23 cellular contexts compared by ENCODE assay signal in genomic region chr12:113318900-113319628, GRCh38.
"Had no signal": no experiment of that assay in that cellular context is flagged by ENCODE, and none has a peak within 500 bp of the region (broad histone marks: within the 10 kb centered on the region; RNA-seq: fewer than 3 reads in every experiment).

No MANE protein-coding gene starts in this region.

- H3K4me1 Mint-ChIP-seq: endodermal cell, memory B cell had no signal

- H3K4me1 ChIP-seq: colonic mucosa, upper lobe of left lung had no signal

- H3K4me3 Mint-ChIP-seq: activated naive CD4-positive, alpha-beta T cell treated with anti-CD3 and anti-CD28 coated beads, Interleukin-2, amount 50 U/mL, for 24 hours; endodermal cell; memory B cell; T-helper 1 cell treated with Interleukin-12 subunit alpha and Interleukin-12 subunit beta and Interleukin-4 antibody, amounts not matched to agents 30 μg/mL and 1 μg/mL, for 36 hours had no signal

- ATAC-seq: heart left ventricle, left cardiac atrium, mucosa of descending colon, sciatic nerve had no signal

- H3K27me3 ChIP-seq: colonic mucosa, heart left ventricle, upper lobe of left lung had no signal

- H3K9me3 Mint-ChIP-seq: activated naive CD4-positive, alpha-beta T cell treated with anti-CD3 and anti-CD28 coated beads, Interleukin-2, amount 50 U/mL, for 24 hours; memory B cell; T-helper 1 cell treated with Interleukin-12 subunit alpha and Interleukin-12 subunit beta and Interleukin-4 antibody, amounts not matched to agents 30 μg/mL and 1 μg/mL, for 36 hours had no signal

- H3K27ac Mint-ChIP-seq: activated naive CD4-positive, alpha-beta T cell treated with anti-CD3 and anti-CD28 coated beads, Interleukin-2, amount 50 U/mL, for 24 hours; endodermal cell; memory B cell; T-helper 1 cell treated with Interleukin-12 subunit alpha and Interleukin-12 subunit beta and Interleukin-4 antibody, amounts not matched to agents 30 μg/mL and 1 μg/mL, for 36 hours had no signal

- H3K27ac ChIP-seq: colonic mucosa, epithelial cell of prostate, heart left ventricle, thoracic aorta, upper lobe of left lung had no signal

- H3K9me3 ChIP-seq: colonic mucosa, mucosa of descending colon, thoracic aorta, upper lobe of left lung had no signal

- H3K27me3 Mint-ChIP-seq: activated naive CD4-positive, alpha-beta T cell treated with anti-CD3 and anti-CD28 coated beads, Interleukin-2, amount 50 U/mL, for 24 hours; memory B cell had no signal

- H3K4me3 ChIP-seq: colonic mucosa, heart left ventricle, mucosa of descending colon, thoracic aorta, upper lobe of left lung had no signal

- DNase-seq: activated CD4-positive, alpha-beta T cell treated with anti-CD3 and anti-CD28 coated beads for 4 hours; activated CD4-positive, alpha-beta T cell treated with anti-CD3 and anti-CD28 coated beads, Interleukin-2, amount 50 U/mL, for 48 hours; activated CD4-positive, CD25-positive, alpha-beta regulatory T cell; activated gamma-delta T cell treated with Interleukin-2 at 50 U/mL for 16 hours; central memory CD4-positive, alpha-beta T cell; colonic mucosa; endodermal cell; heart left ventricle; islet precursor cell; left cardiac atrium; mucosa of descending colon; posterior cingulate gyrus; small intestine; stimulated activated CD4-positive, alpha-beta T cell treated with anti-CD3 and anti-CD28 coated beads, Interleukin-15, amount 100 ng/mL, for 24 hours; stimulated activated naive CD4-positive, alpha-beta T cell treated with Interleukin-2 at 50 U/mL for 16 hours; upper lobe of left lung had no signal

- FAIRE-seq: astrocyte, small intestine had no signal
